1 cellular context compared by ENCODE assay signal in the genomic region with DNA sequence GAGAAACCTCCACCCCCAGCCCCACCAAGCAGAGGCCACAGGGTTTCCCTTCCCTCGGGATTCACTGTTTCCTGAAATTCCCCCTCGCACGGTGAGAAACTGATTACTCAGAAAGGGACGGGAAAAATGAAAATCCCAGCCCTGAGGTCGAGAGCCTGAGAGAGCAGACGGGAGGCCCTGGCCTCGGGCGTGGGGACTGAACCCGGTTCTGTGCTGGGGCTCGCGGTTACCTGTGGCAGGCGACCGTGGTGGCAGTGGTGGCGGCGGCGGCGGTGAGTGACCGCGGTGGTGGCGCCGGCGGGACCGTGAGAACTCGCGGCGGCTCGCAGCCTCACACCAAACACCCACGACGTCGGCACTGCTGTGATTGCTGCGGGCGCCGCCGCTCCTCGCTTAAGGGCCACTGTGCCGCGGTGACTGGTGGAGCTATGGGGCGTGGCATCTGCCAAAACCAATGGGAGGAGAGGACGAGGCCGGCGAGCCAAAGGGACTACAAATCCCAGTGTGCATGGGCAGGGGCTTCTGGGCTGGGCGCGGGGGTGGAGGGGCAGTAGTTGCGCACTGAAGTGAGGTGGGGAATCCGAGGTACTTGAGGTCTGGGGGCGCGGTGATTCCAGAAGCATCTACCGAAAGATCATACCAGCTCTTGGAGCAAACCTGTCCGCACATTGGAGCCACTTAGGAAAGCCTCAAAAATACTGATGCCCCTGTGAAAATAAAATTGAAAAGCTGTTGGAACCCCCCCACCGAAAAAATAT.
TF ChIP-seq lines count a peak whose summit lies in the region.

Gene LGMN, minus strand, starts transcription at position 369 of the 758 bp plus-strand sequence. CDS start 15,841 bp downstream, outside the sequence.

TF ChIP-seq in HepG2, 621 proteins besides CTCF, POLR2A, EP300 and RAD21 (continued from another document and continues in another):
- TF ChIP-seq HIC2 (CRISPR knock-in tag; IDR thresholded peaks at IDR 0.05; ENCODE audit: low read depth) = no peak
- no peak for TF ChIP-seq ZNF7 (CRISPR knock-in tag; IDR thresholded peaks at IDR 0.05)
- TF ChIP-seq ZNF549 (CRISPR knock-in tag; IDR thresholded peaks at IDR 0.05) = no peak
- TF ChIP-seq ZNF335 (CRISPR knock-in tag; IDR thresholded peaks at IDR 0.05) = peak; percentile 88
- TF ChIP-seq ZNF224 (CRISPR knock-in tag; IDR thresholded peaks at IDR 0.05) = peak; percentile 59; the same call in 1 of the 2 replicates
- TF ChIP-seq ZKSCAN1 (IDR thresholded peaks at IDR 0.05; ENCODE audit: low read length) = no peak
- TF ChIP-seq ZEB1 (IDR thresholded peaks at IDR 0.05; ENCODE audit: insufficient replicate concordance, low read depth) = no peak
- TF ChIP-seq IRX3 (CRISPR knock-in tag; IDR thresholded peaks at IDR 0.05; ENCODE audit: borderline replicate concordance, low read depth) = no peak
- TF ChIP-seq, protein P1, sequence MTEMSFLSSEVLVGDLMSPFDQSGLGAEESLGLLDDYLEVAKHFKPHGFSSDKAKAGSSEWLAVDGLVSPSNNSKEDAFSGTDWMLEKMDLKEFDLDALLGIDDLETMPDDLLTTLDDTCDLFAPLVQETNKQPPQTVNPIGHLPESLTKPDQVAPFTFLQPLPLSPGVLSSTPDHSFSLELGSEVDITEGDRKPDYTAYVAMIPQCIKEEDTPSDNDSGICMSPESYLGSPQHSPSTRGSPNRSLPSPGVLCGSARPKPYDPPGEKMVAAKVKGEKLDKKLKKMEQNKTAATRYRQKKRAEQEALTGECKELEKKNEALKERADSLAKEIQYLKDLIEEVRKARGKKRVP (CRISPR knock-in tag; IDR thresholded peaks at IDR 0.05) = no peak
- no peak for TF ChIP-seq SNRNP70 (IDR thresholded peaks at IDR 0.05; ENCODE audit: low read depth, low read length)
- no peak; the same call in 1 of the 2 replicates for TF ChIP-seq RELA (CRISPR knock-in tag; IDR thresholded peaks at IDR 0.05)
- TF ChIP-seq ATF7 (IDR thresholded peaks at IDR 0.05) = no peak
- no peak for TF ChIP-seq ATF7 (CRISPR knock-in tag; IDR thresholded peaks at IDR 0.05)
- peak; percentile 91; the same call in 1 of the 2 replicates for TF ChIP-seq ZNF788 (CRISPR knock-in tag; IDR thresholded peaks at IDR 0.05; ENCODE audit: borderline replicate concordance)
- peak; percentile 86 for TF ChIP-seq HES4 (CRISPR knock-in tag; IDR thresholded peaks at IDR 0.05; ENCODE audit: borderline replicate concordance)
- TF ChIP-seq FLYWCH1 (CRISPR knock-in tag; IDR thresholded peaks at IDR 0.05) = no peak
- no peak for TF ChIP-seq PPARG (CRISPR knock-in tag; conservative IDR thresholded peaks at IDR 0.05)
- TF ChIP-seq ZBTB38 (CRISPR knock-in tag; IDR thresholded peaks at IDR 0.05) = peak; percentile 81; the same call in 1 of the 2 replicates
- TF ChIP-seq, protein P2, sequence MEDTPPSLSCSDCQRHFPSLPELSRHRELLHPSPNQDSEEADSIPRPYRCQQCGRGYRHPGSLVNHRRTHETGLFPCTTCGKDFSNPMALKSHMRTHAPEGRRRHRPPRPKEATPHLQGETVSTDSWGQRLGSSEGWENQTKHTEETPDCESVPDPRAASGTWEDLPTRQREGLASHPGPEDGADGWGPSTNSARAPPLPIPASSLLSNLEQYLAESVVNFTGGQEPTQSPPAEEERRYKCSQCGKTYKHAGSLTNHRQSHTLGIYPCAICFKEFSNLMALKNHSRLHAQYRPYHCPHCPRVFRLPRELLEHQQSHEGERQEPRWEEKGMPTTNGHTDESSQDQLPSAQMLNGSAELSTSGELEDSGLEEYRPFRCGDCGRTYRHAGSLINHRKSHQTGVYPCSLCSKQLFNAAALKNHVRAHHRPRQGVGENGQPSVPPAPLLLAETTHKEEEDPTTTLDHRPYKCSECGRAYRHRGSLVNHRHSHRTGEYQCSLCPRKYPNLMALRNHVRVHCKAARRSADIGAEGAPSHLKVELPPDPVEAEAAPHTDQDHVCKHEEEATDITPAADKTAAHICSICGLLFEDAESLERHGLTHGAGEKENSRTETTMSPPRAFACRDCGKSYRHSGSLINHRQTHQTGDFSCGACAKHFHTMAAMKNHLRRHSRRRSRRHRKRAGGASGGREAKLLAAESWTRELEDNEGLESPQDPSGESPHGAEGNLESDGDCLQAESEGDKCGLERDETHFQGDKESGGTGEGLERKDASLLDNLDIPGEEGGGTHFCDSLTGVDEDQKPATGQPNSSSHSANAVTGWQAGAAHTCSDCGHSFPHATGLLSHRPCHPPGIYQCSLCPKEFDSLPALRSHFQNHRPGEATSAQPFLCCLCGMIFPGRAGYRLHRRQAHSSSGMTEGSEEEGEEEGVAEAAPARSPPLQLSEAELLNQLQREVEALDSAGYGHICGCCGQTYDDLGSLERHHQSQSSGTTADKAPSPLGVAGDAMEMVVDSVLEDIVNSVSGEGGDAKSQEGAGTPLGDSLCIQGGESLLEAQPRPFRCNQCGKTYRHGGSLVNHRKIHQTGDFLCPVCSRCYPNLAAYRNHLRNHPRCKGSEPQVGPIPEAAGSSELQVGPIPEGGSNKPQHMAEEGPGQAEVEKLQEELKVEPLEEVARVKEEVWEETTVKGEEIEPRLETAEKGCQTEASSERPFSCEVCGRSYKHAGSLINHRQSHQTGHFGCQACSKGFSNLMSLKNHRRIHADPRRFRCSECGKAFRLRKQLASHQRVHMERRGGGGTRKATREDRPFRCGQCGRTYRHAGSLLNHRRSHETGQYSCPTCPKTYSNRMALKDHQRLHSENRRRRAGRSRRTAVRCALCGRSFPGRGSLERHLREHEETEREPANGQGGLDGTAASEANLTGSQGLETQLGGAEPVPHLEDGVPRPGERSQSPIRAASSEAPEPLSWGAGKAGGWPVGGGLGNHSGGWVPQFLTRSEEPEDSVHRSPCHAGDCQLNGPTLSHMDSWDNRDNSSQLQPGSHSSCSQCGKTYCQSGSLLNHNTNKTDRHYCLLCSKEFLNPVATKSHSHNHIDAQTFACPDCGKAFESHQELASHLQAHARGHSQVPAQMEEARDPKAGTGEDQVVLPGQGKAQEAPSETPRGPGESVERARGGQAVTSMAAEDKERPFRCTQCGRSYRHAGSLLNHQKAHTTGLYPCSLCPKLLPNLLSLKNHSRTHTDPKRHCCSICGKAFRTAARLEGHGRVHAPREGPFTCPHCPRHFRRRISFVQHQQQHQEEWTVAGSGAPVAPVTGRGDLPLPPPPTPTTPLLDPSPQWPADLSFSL (CRISPR knock-in tag; IDR thresholded peaks at IDR 0.05) = no peak; the same call in 1 of the 2 replicates
- peak; percentile 76; the same call in 1 of the 2 replicates for TF ChIP-seq ZNF383 (CRISPR knock-in tag; IDR thresholded peaks at IDR 0.05; ENCODE audit: borderline replicate concordance)
- no peak for TF ChIP-seq NR2F1 (CRISPR knock-in tag; IDR thresholded peaks at IDR 0.05)
- no peak for TF ChIP-seq ZSCAN22 (CRISPR knock-in tag; IDR thresholded peaks at IDR 0.05)
- TF ChIP-seq ZNF615 (CRISPR knock-in tag; IDR thresholded peaks at IDR 0.05; ENCODE audit: borderline replicate concordance) = no peak
- 0 out of 2 replicates have a peak, but pooled peaks have one; percentile 36 for TF ChIP-seq ZNF329 (CRISPR knock-in tag; IDR thresholded peaks at IDR 0.05; ENCODE audit: low read depth)
- no peak; the same call in 1 of the 2 replicates for TF ChIP-seq ZZZ3 (CRISPR knock-in tag; IDR thresholded peaks at IDR 0.05; ENCODE audit: borderline replicate concordance)
- TF ChIP-seq HIVEP1 (CRISPR knock-in tag; IDR thresholded peaks at IDR 0.05) = peak; percentile 59; the same call in 1 of the 2 replicates
- 0 out of 2 replicates have a peak, but pooled peaks have one; percentile 75 for TF ChIP-seq ZNF510 (CRISPR knock-in tag; IDR thresholded peaks at IDR 0.05; ENCODE audit: low read depth)
- TF ChIP-seq ZNF564 (CRISPR knock-in tag; IDR thresholded peaks at IDR 0.05) = peak; percentile 86
- no peak for TF ChIP-seq SRSF4 (IDR thresholded peaks at IDR 0.05; ENCODE audit: low read depth, low read length, poor library complexity, severe bottlenecking)
- TF ChIP-seq REPIN1 (CRISPR knock-in tag; IDR thresholded peaks at IDR 0.05; ENCODE audit: borderline replicate concordance, low read depth) = no peak; the same call in 1 of the 2 replicates
- TF ChIP-seq, protein P3, sequence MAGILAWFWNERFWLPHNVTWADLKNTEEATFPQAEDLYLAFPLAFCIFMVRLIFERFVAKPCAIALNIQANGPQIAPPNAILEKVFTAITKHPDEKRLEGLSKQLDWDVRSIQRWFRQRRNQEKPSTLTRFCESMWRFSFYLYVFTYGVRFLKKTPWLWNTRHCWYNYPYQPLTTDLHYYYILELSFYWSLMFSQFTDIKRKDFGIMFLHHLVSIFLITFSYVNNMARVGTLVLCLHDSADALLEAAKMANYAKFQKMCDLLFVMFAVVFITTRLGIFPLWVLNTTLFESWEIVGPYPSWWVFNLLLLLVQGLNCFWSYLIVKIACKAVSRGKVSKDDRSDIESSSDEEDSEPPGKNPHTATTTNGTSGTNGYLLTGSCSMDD (CRISPR knock-in tag; IDR thresholded peaks at IDR 0.05) = no peak
- TF ChIP-seq ZNF33A (CRISPR knock-in tag; IDR thresholded peaks at IDR 0.05; ENCODE audit: borderline replicate concordance) = no peak
- 0 out of 2 replicates have a peak, but pooled peaks have one; percentile 35 for TF ChIP-seq PAXIP1 (CRISPR knock-in tag; conservative IDR thresholded peaks at IDR 0.05)
- TF ChIP-seq, protein P4, sequence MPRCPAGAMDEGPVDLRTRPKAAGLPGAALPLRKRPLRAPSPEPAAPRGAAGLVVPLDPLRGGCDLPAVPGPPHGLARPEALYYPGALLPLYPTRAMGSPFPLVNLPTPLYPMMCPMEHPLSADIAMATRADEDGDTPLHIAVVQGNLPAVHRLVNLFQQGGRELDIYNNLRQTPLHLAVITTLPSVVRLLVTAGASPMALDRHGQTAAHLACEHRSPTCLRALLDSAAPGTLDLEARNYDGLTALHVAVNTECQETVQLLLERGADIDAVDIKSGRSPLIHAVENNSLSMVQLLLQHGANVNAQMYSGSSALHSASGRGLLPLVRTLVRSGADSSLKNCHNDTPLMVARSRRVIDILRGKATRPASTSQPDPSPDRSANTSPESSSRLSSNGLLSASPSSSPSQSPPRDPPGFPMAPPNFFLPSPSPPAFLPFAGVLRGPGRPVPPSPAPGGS (CRISPR knock-in tag; IDR thresholded peaks at IDR 0.05) = peak; percentile 78
- TF ChIP-seq TEF (CRISPR knock-in tag; IDR thresholded peaks at IDR 0.05) = no peak
- no peak for TF ChIP-seq ZNF879 (CRISPR knock-in tag; IDR thresholded peaks at IDR 0.05)
- TF ChIP-seq, protein P5, sequence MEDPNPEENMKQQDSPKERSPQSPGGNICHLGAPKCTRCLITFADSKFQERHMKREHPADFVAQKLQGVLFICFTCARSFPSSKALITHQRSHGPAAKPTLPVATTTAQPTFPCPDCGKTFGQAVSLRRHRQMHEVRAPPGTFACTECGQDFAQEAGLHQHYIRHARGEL (CRISPR knock-in tag; IDR thresholded peaks at IDR 0.05) = no peak
- peak; percentile 59; the same call in 1 of the 2 replicates for TF ChIP-seq RFXAP (CRISPR knock-in tag; IDR thresholded peaks at IDR 0.05; ENCODE audit: borderline replicate concordance)
- TF ChIP-seq TOPORS (CRISPR knock-in tag; IDR thresholded peaks at IDR 0.05) = no peak
- TF ChIP-seq PCBP2 (optimal IDR thresholded peaks at IDR 0.05; ENCODE audit: low read depth, low read length, poor library complexity, severe bottlenecking) = no peak
- TF ChIP-seq ZNF101 (CRISPR knock-in tag; IDR thresholded peaks at IDR 0.05; ENCODE audit: borderline replicate concordance, low read depth) = no peak
- TF ChIP-seq HNRNPL (IDR thresholded peaks at IDR 0.05; ENCODE audit: low read depth, low read length) = no peak
- no peak for TF ChIP-seq CENPT (CRISPR knock-in tag; IDR thresholded peaks at IDR 0.05; ENCODE audit: low read depth)
- TF ChIP-seq TBX3 (IDR thresholded peaks at IDR 0.05; ENCODE audit: borderline replicate concordance) = no peak
